In the genomic region with DNA sequence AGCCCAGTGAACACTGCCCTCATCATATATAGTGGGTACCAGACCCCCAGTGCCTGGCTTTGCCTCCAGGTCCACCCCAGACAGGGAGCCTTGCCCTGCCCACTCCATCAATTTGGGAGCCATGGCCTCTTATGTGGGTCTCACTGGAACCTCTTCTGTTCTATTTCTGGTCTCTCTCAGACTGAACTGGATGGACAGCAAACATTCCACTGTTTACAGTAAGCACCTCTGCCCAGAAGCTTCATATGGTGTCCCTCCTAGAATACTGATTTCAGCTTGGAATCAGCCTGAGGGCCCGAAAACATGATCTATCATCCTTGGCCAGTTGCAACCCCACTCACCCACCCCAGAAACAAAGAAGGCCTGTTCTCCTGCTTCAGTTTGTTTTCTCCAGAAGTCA, we compare ENCODE assay signal across 24 cellular contexts.
"Had no signal": no experiment of that assay in that cellular context is flagged by ENCODE, and none has a peak within 500 bp of the region (broad histone marks: within the 10 kb centered on the region; RNA-seq: fewer than 3 reads in every experiment).

No MANE protein-coding gene starts in this region.

- H3K4me3 ChIP-seq: left ventricle myocardium inferior, lung, psoas muscle, right atrium auricular region, right lobe of liver, smooth muscle cell, stomach, testis, thyroid gland, transverse colon, upper lobe of left lung, vagina had no signal

- H3K36me3 ChIP-seq: left ventricle myocardium inferior, right atrium auricular region, right lobe of liver, stomach, thyroid gland, transverse colon, upper lobe of left lung, vagina had no signal

- H3K4me1 ChIP-seq: parathyroid adenoma had no signal

- H3K9ac ChIP-seq: parathyroid adenoma had no signal

- H3K9me3 ChIP-seq: left ventricle myocardium inferior, psoas muscle, right atrium auricular region, right lobe of liver, stomach, testis, thyroid gland, transverse colon, upper lobe of left lung, vagina had no signal

- H3K4me2 ChIP-seq: smooth muscle cell had no signal

- H3K27ac ChIP-seq: left ventricle myocardium inferior, parathyroid adenoma, psoas muscle, right atrium auricular region, right lobe of liver, stomach, testis, thyroid gland, transverse colon, upper lobe of left lung, vagina had no signal

- H2AFZ ChIP-seq: parathyroid adenoma had no signal

- DNase-seq: hippocampal formation; kidney; left colon; left ventricle myocardium inferior; naive thymus-derived CD8-positive, alpha-beta T cell; nucleus accumbens; psoas muscle; right lobe of liver; stimulated activated CD4-positive, alpha-beta T cell treated with anti-CD3 and anti-CD28 coated beads, Interleukin-1b, Interleukin-23, amount 100 ng/mL, for 48 hours; stimulated activated CD4-positive, alpha-beta T cell treated with anti-CD3 and anti-CD28 coated beads, Interleukin-2, amount 100 ng/mL, for 48 hours; stimulated activated CD4-positive, alpha-beta T cell treated with anti-CD3 and anti-CD28 coated beads, Interleukin-4, amount 100 ng/mL, for 4 hours; stimulated activated CD8-positive, alpha-beta memory T cell treated with anti-CD3 and anti-CD28 coated beads, Interleukin-4, amount 100 ng/mL, for 48 hours; stimulated activated naive CD8-positive, alpha-beta T cell treated with anti-CD3 and anti-CD28 coated beads, Interleukin-15, Interleukin-2, amounts not matched to agents 100 U/mL and 50 U/mL, for 24 hours; stomach; testis; thyroid gland; transverse colon; upper lobe of left lung had no signal

- H3K79me2 ChIP-seq: parathyroid adenoma had no signal

- ATAC-seq: left colon; naive thymus-derived CD8-positive, alpha-beta T cell; psoas muscle; right lobe of liver; stimulated activated memory B cell treated with anti-CD40 and anti-IgM and Interleukin-4, amounts not matched to agents 10 μg/mL and 1 μg/mL and 100 μg/mL, for 72 hours; stimulated activated naive CD8-positive, alpha-beta T cell treated with anti-CD3 and anti-CD28 coated beads, Interleukin-15, Interleukin-2, amounts not matched to agents 100 U/mL and 50 U/mL, for 24 hours had no signal
